18 cellular contexts compared by ENCODE assay signal in genomic region chr7:16233519-16233918, GRCh38.
"Had no signal": no experiment of that assay in that cellular context is flagged by ENCODE, and none has a peak within 500 bp of the region (broad histone marks: within the 10 kb centered on the region; RNA-seq: fewer than 3 reads in every experiment).

No MANE protein-coding gene starts in this region.

- H3K4me3 ChIP-seq: MG63 had no signal

- H3K27ac ChIP-seq: RWPE1 had no signal

- H3K36me3 ChIP-seq: MG63 had no signal

- ATAC-seq: Panc1, PC-3 had no signal

- DNase-seq: Karpas-422, KG1, MG63, NCI-H1092, NCI-H1105 treated with DMSO at 0.1 percent for 48 hours, NCI-H1417 treated with DMSO at 0.1 percent for 48 hours, NCI-H146, NCI-H187 treated with DMSO at 0.1 percent for 48 hours, NCI-H2029 treated with DMSO at 0.1 percent for 48 hours, NCI-H2107, NCI-H226, NCI-H510A treated with DMSO at 0.1 percent for 48 hours, NCI-H526, PC-3, SHP77, T-helper 2 cell had no signal

- H3K27me3 ChIP-seq: MG63 had no signal
